In genomic region chr6:115643762-115644161, GRCh38 we compare ENCODE assay signal across 14 cellular contexts.
DNase-seq lines count a peak whose midpoint lies in the region; ATAC-seq and TF ChIP-seq lines count a peak whose summit lies in the region.
"Had no signal": no experiment of that assay in that cellular context is flagged by ENCODE, and none has a peak within 500 bp of the region (broad histone marks: within the 10 kb centered on the region; RNA-seq: fewer than 3 reads in every experiment).

No MANE protein-coding gene starts in this region.

- H3K4me1 ChIP-seq in cardiac muscle cell (ENCODE audit: low read depth) (no peaks in the 10 kb centered on the region), heart left ventricle (no peaks in the 10 kb centered on the region), RWPE2 (ENCODE audit: insufficient read depth, poor library complexity, severe bottlenecking) (no peaks in the 10 kb centered on the region)
- H3K4me1 ChIP-seq: gastrocnemius medialis had no signal

- no peaks in the 10 kb centered on the region for H3K36me3 ChIP-seq in cardiac muscle cell
- no peaks in the 10 kb centered on the region for H3K36me3 ChIP-seq in heart left ventricle
- no peaks in the 10 kb centered on the region for H3K36me3 ChIP-seq in RWPE2 (ENCODE audit: low read depth)
- H3K36me3 ChIP-seq: gastrocnemius medialis had no signal

- ATAC-seq in heart left ventricle = no peak
- 0 out of 3 replicates have a peak, but pooled peaks have one; percentile 27 for ATAC-seq in RWPE2 (ENCODE audit: low read depth)
- ATAC-seq: activated CD4-positive, alpha-beta T cell treated with anti-CD3 and anti-CD28 coated beads for 36 hours; gastrocnemius medialis; left colon had no signal

- no peaks in the 10 kb centered on the region for H3K9me3 ChIP-seq in cardiac muscle cell (ENCODE audit: low read depth)
- H3K9me3 ChIP-seq in heart left ventricle = peaks cover 0 to 5% (median 0%) of the 10 kb centered on the region in 12 donors
- H3K9me3 ChIP-seq in RWPE2 (ENCODE audit: severe bottlenecking) = no peaks in the 10 kb centered on the region
- H3K9me3 ChIP-seq: gastrocnemius medialis had no signal

- TF ChIP-seq CTCF in cardiac muscle cell (IDR thresholded peaks at IDR 0.05; ENCODE audit: low read depth, low read length) (peak; percentile 38), heart left ventricle (IDR thresholded peaks at IDR 0.05) (no peak), RWPE2 (IDR thresholded peaks at IDR 0.05; ENCODE audit: poor library complexity, severe bottlenecking) (no peak)

- H3K27me3 ChIP-seq in cardiac muscle cell = no peaks in the 10 kb centered on the region
- no peaks in the 10 kb centered on the region for H3K27me3 ChIP-seq in heart left ventricle
- H3K27me3 ChIP-seq in RWPE2 (ENCODE audit: insufficient read depth, poor library complexity, severe bottlenecking) = no peaks in the 10 kb centered on the region
- H3K27me3 ChIP-seq: gastrocnemius medialis had no signal

- H3K4me3 ChIP-seq in cardiac muscle cell (no peak overlapping the region), heart left ventricle (no peak overlapping the region), RWPE2 (ENCODE audit: severe bottlenecking) (no peak overlapping the region)
- H3K4me3 ChIP-seq: gastrocnemius medialis had no signal

- intact Hi-C loops in heart left ventricle (cut with DNase I) (no loop called here), cardiac septum (cut with DNase I) (no loop called here)

- peak in 1 of 2 donors; percentile 66 for DNase-seq in cardiac muscle cell (ENCODE audit: low read depth in 1 of 2, low spot score in 1 of 2)
- DNase-seq in heart left ventricle = no peak
- no peak for DNase-seq in RWPE2 (ENCODE audit: low spot score)
- peak; percentile 19 for DNase-seq in fibroblast of peridontal ligament (ENCODE audit: extremely low read depth)
- DNase-seq in stromal cell of bone marrow (ENCODE audit: low read depth) = peak; percentile 6
- no peak for DNase-seq in NCI-H1436 (lab: John Stamatoyannopoulos, UW)
- DNase-seq in cardiac septum (ENCODE audit: low spot score) = no peak
- no peak for DNase-seq in effector CD4-positive, alpha-beta T cell
- DNase-seq: activated CD4-positive, alpha-beta T cell treated with anti-CD3 and anti-CD28 coated beads for 36 hours; gastrocnemius medialis; left colon; NCI-H1092 treated with DMSO at 0.1 percent for 48 hours; NCI-H524; stimulated activated CD8-positive, alpha-beta memory T cell treated with anti-CD3 and anti-CD28 coated beads, Interleukin-4, amount 100 ng/mL, for 48 hours had no signal

- TF ChIP-seq POLR2A in heart left ventricle (IDR thresholded peaks at IDR 0.05) = no peak

- no peak overlapping the region for H3K27ac ChIP-seq in cardiac muscle cell
- H3K27ac ChIP-seq in heart left ventricle = no peak overlapping the region
- H3K27ac ChIP-seq in RWPE2 (ENCODE audit: poor library complexity, severe bottlenecking) = no peak overlapping the region
- H3K27ac ChIP-seq: gastrocnemius medialis had no signal

- WGBS in heart left ventricle, 4 donors = 16 to 34% (median 23%) methylated on average over 2 of the region's 2 CpGs

Comparison
In these comparisons a context has a peak if more than half of its experiments do, and no peak if none do; other contexts are left out.
1. DNase-seq: peak in fibroblast of peridontal ligament (single experiment) and stromal cell of bone marrow (single experiment); none in heart left ventricle (0 of 5), RWPE2 (single experiment), NCI-H1436 (single experiment), cardiac septum (single experiment) and effector CD4-positive, alpha-beta T cell (single experiment).